In genomic region chr19:48393559-48394330, GRCh38 we compare ENCODE assay signal across 8 cellular contexts. TPM values are rescaled to one million over a fixed set of nuclear protein-coding genes. Genes with fewer than 3 reads are reported as not detected.
DNase-seq lines count a peak whose midpoint lies in the region; ATAC-seq lines count a peak whose summit lies in the region.

TSS of gene GRIN2D (plus strand) at chr19:48393668. CDS start at chr19:48398393, 4,725 bp downstream.

- peak; percentile 18 to 63 (median 26) for DNase-seq in CD4-positive, alpha-beta memory T cell
- peak; percentile 36 for DNase-seq in activated naive CD4-positive, alpha-beta T cell treated with anti-CD3 and anti-CD28 coated beads, Interleukin-2, amount 50 U/mL, for 16 hours
- peak; percentile 30 to 44 for DNase-seq in lung microvascular endothelial cell (ENCODE audit: low read depth in 2 of 2)
- DNase-seq in DMS153 treated with DMSO at 0.1 percent for 48 hours (lab: John Stamatoyannopoulos, UW; ENCODE audit: unreplicated experiment), result no peak
- no peak for DNase-seq in NK-92 (lab: John Stamatoyannopoulos, UW; ENCODE audit: unreplicated experiment)

- peaks cover 58% of the 10 kb centered on the region for H3K4me1 ChIP-seq in CD4-positive, alpha-beta memory T cell (ENCODE audit: insufficient read depth, low read length)
- H3K4me1 ChIP-seq in HUES6 (ENCODE audit: control insufficient read depth, insufficient read depth, low read length), result peaks cover 51% of the 10 kb centered on the region

- CTCF ChIA-PET in CD4-positive, alpha-beta memory T cell (lab: Charles Lee; ENCODE audit: partially characterized antibody), result interaction anchor here (1.1 to 1.2 kb wide), 2 partner anchors 9 to 10 kb away, joined by 3 to 4 read pairs; no protein-coding TSS in a partner anchor

- no peak within 1 kb of the TSS for H3K27ac ChIP-seq in CD4-positive, alpha-beta memory T cell (ENCODE audit: low read depth, low read length)
- no peak within 1 kb of the TSS for H3K27ac ChIP-seq in HUES6 (ENCODE audit: low read depth, low read length)

- peaks cover 5% of the 10 kb centered on the region for H3K36me3 ChIP-seq in CD4-positive, alpha-beta memory T cell (ENCODE audit: insufficient read depth, low read length)
- H3K36me3 ChIP-seq in HUES6 (ENCODE audit: control insufficient read depth, insufficient read depth, low read length), result peaks cover 8% of the 10 kb centered on the region

- H3K4me3 ChIP-seq in CD4-positive, alpha-beta memory T cell (ENCODE audit: low read length in 2 of 2), result peak within 1 kb of the TSS in 1 of 2 donors; percentile 24
- peak within 1 kb of the TSS; percentile 74 for H3K4me3 ChIP-seq in HUES6 (ENCODE audit: low read depth, low read length)

- peak within 1 kb of the TSS; percentile 59 to 86 (median 70) for H3K4me3 Mint-ChIP-seq in CD4-positive, alpha-beta memory T cell

- H3K36me3 Mint-ChIP-seq in CD4-positive, alpha-beta memory T cell, result peaks cover 0 to 5% of the 10 kb centered on the region in 2 donors

- POLR2A ChIA-PET in CD4-positive, alpha-beta memory T cell (lab: Charles Lee; ENCODE audit: partially characterized antibody), result interaction anchor here (0.6 to 0.7 kb wide), 2 partner anchors 11 to 203 kb away, joined by 3 read pairs; no protein-coding TSS in a partner anchor

- H3K27me3 Mint-ChIP-seq in CD4-positive, alpha-beta memory T cell, result peaks cover 11 to 21% of the 10 kb centered on the region in 2 donors

- no peaks in the 10 kb centered on the region for H3K9me3 ChIP-seq in CD4-positive, alpha-beta memory T cell (ENCODE audit: control insufficient read depth in 1 of 2, low read length in 2 of 2)
- no peaks in the 10 kb centered on the region for H3K9me3 ChIP-seq in HUES6 (ENCODE audit: control insufficient read depth, insufficient read depth, low read depth, low read length)

- peaks cover 21 to 59% (median 38%) of the 10 kb centered on the region in 4 donors for H3K4me1 Mint-ChIP-seq in CD4-positive, alpha-beta memory T cell

- no peaks in the 10 kb centered on the region for H3K9me3 Mint-ChIP-seq in CD4-positive, alpha-beta memory T cell

- ATAC-seq in HG03097 (IDR thresholded peaks at IDR 0.05; ENCODE audit: low FRiP score, unreplicated experiment), result no peak
- no peak for ATAC-seq in GM18870 (IDR thresholded peaks at IDR 0.05; ENCODE audit: unreplicated experiment)

- peak within 1 kb of the TSS in 4 of 7 donors; percentile 41 to 86 (median 74) for H3K27ac Mint-ChIP-seq in CD4-positive, alpha-beta memory T cell

- H3K27me3 ChIP-seq in CD4-positive, alpha-beta memory T cell (ENCODE audit: insufficient read depth, low read length), result peaks cover 23% of the 10 kb centered on the region
- H3K27me3 ChIP-seq in HUES6 (ENCODE audit: control insufficient read depth, insufficient read depth, low read length), result peaks cover 57% of the 10 kb centered on the region

- H3K9ac ChIP-seq in HUES6 (ENCODE audit: low read length), result peak within 1 kb of the TSS; percentile 67

- intact Hi-C loops in CD4-positive, alpha-beta memory T cell (cut with micrococcal nuclease), result no loop called here

RNA-seq across cellular contexts. Expression of gene GRIN2D, which starts in this region (rescaled TPM):
- under 1 TPM; 0.14 to 0.17 TPM for total RNA-seq in CD4-positive, alpha-beta memory T cell
- not detected for polyA plus RNA-seq in CD4-positive, alpha-beta memory T cell
- total RNA-seq in lung microvascular endothelial cell, result 0.20 and 0.22 TPM in 2 replicates

Comparison
In these comparisons a context has a peak if more than half of its experiments do, and no peak if none do; other contexts are left out.
1. Peak in DNase-seq in CD4-positive, alpha-beta memory T cell; RNA of the gene not detected or under 1 TPM.
2. Peak in DNase-seq in lung microvascular endothelial cell; RNA of the gene not detected or under 1 TPM.